9 cellular contexts compared by ENCODE assay signal in the genomic region with DNA sequence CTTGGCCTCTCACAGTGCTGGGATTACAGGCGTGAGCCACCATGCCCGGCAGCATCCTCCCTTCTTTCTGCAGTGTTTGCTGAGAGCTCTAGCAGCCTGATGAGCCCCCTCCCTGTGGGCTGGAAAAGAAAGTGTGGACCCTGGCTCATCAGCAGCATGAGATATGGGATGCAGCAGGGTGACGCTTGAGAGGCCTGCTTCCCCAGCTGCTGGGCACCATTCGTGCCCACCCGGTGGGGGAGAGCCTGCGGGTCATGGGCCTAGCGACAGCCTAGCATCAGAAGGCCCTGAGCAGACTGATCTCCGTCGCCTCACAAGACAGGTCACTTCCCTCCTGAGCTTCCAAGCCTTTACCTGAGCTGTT. TPM values are rescaled to one million over a fixed set of nuclear protein-coding genes. Genes with fewer than 3 reads are reported as not detected.
DNase-seq lines count a peak whose midpoint lies in the region; ATAC-seq and TF ChIP-seq lines count a peak whose summit lies in the region.
"Had no signal": no experiment of that assay in that cellular context is flagged by ENCODE, and none has a peak within 500 bp of the region (broad histone marks: within the 10 kb centered on the region; RNA-seq: fewer than 3 reads in every experiment).

No MANE protein-coding gene starts in this region.

- 0 out of 2 replicates have a peak, but pooled peaks cover 6% of the 10 kb centered on the region for H3K27me3 ChIP-seq in PC-9 (ENCODE audit: insufficient read depth, low read depth)

- peak overlapping the region; percentile 47 for H3K4me2 ChIP-seq in PC-9

- peaks cover 3% of the 10 kb centered on the region for H3K36me3 Mint-ChIP-seq in T-helper 2 cell treated with Interferon-gamma antibody and Interleukin-4, amounts not matched to agents 5 μg/mL and 100 μg/mL, for 36 hours (ENCODE audit: low read depth)
- H3K36me3 Mint-ChIP-seq in effector memory CD8-positive, alpha-beta T cell (ENCODE audit: insufficient read depth) = peaks cover 57% of the 10 kb centered on the region
- no peaks in the 10 kb centered on the region for H3K36me3 Mint-ChIP-seq in stimulated activated memory B cell treated with anti-CD40 and anti-IgM and Interleukin-4, amounts not matched to agents 10 μg/mL and 1 μg/mL and 100 μg/mL, for 72 hours
- H3K36me3 Mint-ChIP-seq in HFFc6 (ENCODE audit: low read depth) = no peaks in the 10 kb centered on the region

- TF ChIP-seq CTCF in PC-9 (conservative IDR thresholded peaks at IDR 0.05) (no peak), HFFc6 (IDR thresholded peaks at IDR 0.05) (no peak)

- no peak overlapping the region; the same call in 1 of the 2 replicates for H3K4me3 ChIP-seq in PC-9

- CTCF ChIA-PET in PC-9 (lab: Charles Lee) = interaction anchor here (0.6 kb wide), 1 partner anchor 931 kb away, joined by 5 read pairs; no protein-coding TSS in a partner anchor

- ATAC-seq in effector memory CD8-positive, alpha-beta T cell (replicated peaks) = no peak
- ATAC-seq in stimulated activated memory B cell treated with anti-CD40 and anti-IgM and Interleukin-4, amounts not matched to agents 10 μg/mL and 1 μg/mL and 100 μg/mL, for 72 hours = no peak

- H3K4me1 Mint-ChIP-seq in T-helper 2 cell treated with Interferon-gamma antibody and Interleukin-4, amounts not matched to agents 5 μg/mL and 100 μg/mL, for 36 hours (ENCODE audit: low read depth) = peaks cover 51% of the 10 kb centered on the region
- H3K4me1 Mint-ChIP-seq in effector memory CD8-positive, alpha-beta T cell (ENCODE audit: low read depth in 2 of 2) = peaks cover 74 to 79% of the 10 kb centered on the region in 2 donors
- H3K4me1 Mint-ChIP-seq in stimulated activated memory B cell treated with anti-CD40 and anti-IgM and Interleukin-4, amounts not matched to agents 10 μg/mL and 1 μg/mL and 100 μg/mL, for 72 hours = peaks cover 42% of the 10 kb centered on the region
- peaks cover 22% of the 10 kb centered on the region for H3K4me1 Mint-ChIP-seq in HFFc6 (ENCODE audit: low read depth)

- peak overlapping the region; percentile 72 for H3K4me3 Mint-ChIP-seq in T-helper 2 cell treated with Interferon-gamma antibody and Interleukin-4, amounts not matched to agents 5 μg/mL and 100 μg/mL, for 36 hours
- H3K4me3 Mint-ChIP-seq in effector memory CD8-positive, alpha-beta T cell = peak overlapping the region; percentile 90 to 98
- peak overlapping the region; percentile 72 for H3K4me3 Mint-ChIP-seq in stimulated activated memory B cell treated with anti-CD40 and anti-IgM and Interleukin-4, amounts not matched to agents 10 μg/mL and 1 μg/mL and 100 μg/mL, for 72 hours
- no peak overlapping the region for H3K4me3 Mint-ChIP-seq in HFFc6

- H3K9me3 Mint-ChIP-seq in T-helper 2 cell treated with Interferon-gamma antibody and Interleukin-4, amounts not matched to agents 5 μg/mL and 100 μg/mL, for 36 hours = peaks cover 5% of the 10 kb centered on the region
- no peaks in the 10 kb centered on the region for H3K9me3 Mint-ChIP-seq in effector memory CD8-positive, alpha-beta T cell
- peaks cover 3% of the 10 kb centered on the region for H3K9me3 Mint-ChIP-seq in stimulated activated memory B cell treated with anti-CD40 and anti-IgM and Interleukin-4, amounts not matched to agents 10 μg/mL and 1 μg/mL and 100 μg/mL, for 72 hours
- no peaks in the 10 kb centered on the region for H3K9me3 Mint-ChIP-seq in HFFc6

- no peak overlapping the region for H3K27ac ChIP-seq in PC-9

- peaks cover 11% of the 10 kb centered on the region; the same call in 1 of the 2 replicates for H3F3A ChIP-seq in PC-9 (ENCODE audit: insufficient read depth, low read depth)

- no peaks in the 10 kb centered on the region for H3K9me3 ChIP-seq in PC-9 (ENCODE audit: insufficient read depth, low read depth)

- POLR2A ChIA-PET in PC-9 (lab: Charles Lee; ENCODE audit: unreplicated experiment) = interaction anchor here (0.6 to 0.7 kb wide), 3 partner anchors 257 to 1654 kb away, joined by 3 to 5 read pairs (median 4); no protein-coding TSS in a partner anchor

- peak overlapping the region; percentile 95 for H3K27ac Mint-ChIP-seq in T-helper 2 cell treated with Interferon-gamma antibody and Interleukin-4, amounts not matched to agents 5 μg/mL and 100 μg/mL, for 36 hours
- H3K27ac Mint-ChIP-seq in effector memory CD8-positive, alpha-beta T cell = peak overlapping the region; percentile 100
- peak overlapping the region; percentile 92 for H3K27ac Mint-ChIP-seq in stimulated activated memory B cell treated with anti-CD40 and anti-IgM and Interleukin-4, amounts not matched to agents 10 μg/mL and 1 μg/mL and 100 μg/mL, for 72 hours
- H3K27ac Mint-ChIP-seq in HFFc6 = no peak overlapping the region

- no peaks in the 10 kb centered on the region for H4K20me1 ChIP-seq in PC-9 (ENCODE audit: insufficient read depth)

- no peak for DNase-seq in T-helper 2 cell treated with Interferon-gamma antibody and Interleukin-4, amounts not matched to agents 5 μg/mL and 100 μg/mL, for 36 hours (ENCODE audit: low spot score)
- DNase-seq in T-helper 2 cell = no peak
- no peak for DNase-seq in PC-9
- no peak for DNase-seq in effector memory CD8-positive, alpha-beta T cell
- DNase-seq in NCI-H187 (lab: John Stamatoyannopoulos, UW) = no peak
- no peak for DNase-seq in HFFc6
- no peak for DNase-seq in NCI-H526 treated with DMSO at 0.1 percent for 48 hours (lab: John Stamatoyannopoulos, UW)
- DNase-seq: Karpas-422 had no signal

- no peaks in the 10 kb centered on the region for H3K9me2 ChIP-seq in PC-9 (ENCODE audit: insufficient read depth)

- H3K27me3 Mint-ChIP-seq in T-helper 2 cell treated with Interferon-gamma antibody and Interleukin-4, amounts not matched to agents 5 μg/mL and 100 μg/mL, for 36 hours (ENCODE audit: low read depth) = no peaks in the 10 kb centered on the region
- no peaks in the 10 kb centered on the region for H3K27me3 Mint-ChIP-seq in effector memory CD8-positive, alpha-beta T cell
- H3K27me3 Mint-ChIP-seq in stimulated activated memory B cell treated with anti-CD40 and anti-IgM and Interleukin-4, amounts not matched to agents 10 μg/mL and 1 μg/mL and 100 μg/mL, for 72 hours = no peaks in the 10 kb centered on the region
- peaks cover 62% of the 10 kb centered on the region for H3K27me3 Mint-ChIP-seq in HFFc6 (ENCODE audit: insufficient read depth)

- BruUV-seq in PC-9 (replicated peaks; lab: Mats Ljungman, UMichigan) = no TSS peak

- no peaks in the 10 kb centered on the region for H3K79me2 ChIP-seq in PC-9 (ENCODE audit: low read depth)

- H2AFZ ChIP-seq in PC-9 = no peak overlapping the region

- peaks cover 17% of the 10 kb centered on the region for H3K4me1 ChIP-seq in PC-9 (replicated peaks; ENCODE audit: insufficient read depth)

- intact Hi-C loops in PC-9 (cut with micrococcal nuclease; ENCODE audit: unreplicated experiment) = no loop called here

- H3K36me3 ChIP-seq in PC-9 (ENCODE audit: low read depth) = no peaks in the 10 kb centered on the region

RNA-seq across cellular contexts. Expression of a gene that starts 16.0 kb away (rescaled TPM):
- 29.4 and 33.5 TPM in 2 replicates for total RNA-seq in PC-9 (2021)
- total RNA-seq in HFFc6 (2021; fragmentation: NEBNext Ultra II Directional; extraction: Animal tissue kit (Norgen Biotek cat#: 25700)) = 10 to 100 TPM; 19.0 to 23.8 (median 22.4) TPM
